ENCODE assay signal across 14 cellular contexts in the genomic region with DNA sequence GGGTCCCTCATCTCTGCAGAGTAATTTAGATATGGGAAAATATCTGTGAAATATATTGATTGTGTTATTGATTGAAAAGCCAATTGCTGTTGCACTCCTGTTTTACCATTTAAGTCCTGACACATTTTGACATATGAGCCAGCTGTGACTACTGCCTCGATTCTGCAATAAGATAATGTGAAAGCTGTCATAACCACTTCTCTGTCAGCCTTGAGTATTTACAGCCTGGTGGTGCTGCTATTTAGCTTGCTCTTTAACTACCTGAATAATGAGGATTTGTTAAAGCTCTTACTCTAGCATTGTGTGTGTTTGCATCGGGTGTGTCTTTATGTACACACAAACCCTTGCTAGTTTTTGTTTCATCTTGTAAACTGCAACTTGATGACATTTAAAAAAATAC.
A peak's percentile ranks its signal among the peaks of the same experiment; 100 is the strongest.
DNase-seq lines count a peak whose midpoint lies in the region; ATAC-seq and TF ChIP-seq lines count a peak whose summit lies in the region.
"Had no signal": no experiment of that assay in that cellular context is flagged by ENCODE, and none has a peak within 500 bp of the region (broad histone marks: within the 10 kb centered on the region; RNA-seq: fewer than 3 reads in every experiment).

No MANE protein-coding gene starts in this region.

- H2BK120ac ChIP-seq in H9 (ENCODE audit: low read depth, low read length, poor library complexity, severe bottlenecking) = no peak overlapping the region

- H3K4me3 ChIP-seq in heart right ventricle = no peak overlapping the region

- H3K56ac ChIP-seq in H9 (ENCODE audit: insufficient read length, low read depth, low read length) = no peak overlapping the region

- TF ChIP-seq CTCF in heart right ventricle (IDR thresholded peaks at IDR 0.05) (no peak), H9 (conservative IDR thresholded peaks at IDR 0.05) (no peak)

- H3K9me3 ChIP-seq in heart right ventricle (peaks cover 0 to 14% (median 0%) of the 10 kb centered on the region in 11 donors), H9 (ENCODE audit: control insufficient read depth, low read depth, low read length) (no peaks in the 10 kb centered on the region)

- H2AK5ac ChIP-seq in H9 (ENCODE audit: insufficient read length, low read length) = no peak overlapping the region

- 51% methylated on average over 2 of the region's 2 CpGs for WGBS in heart right ventricle, 2 donors
- WGBS in H9 (ENCODE audit: extremely low coverage, insufficient read length, low lambda C conversion rate) = no CpG with 5 or more reads among the region's 2 CpGs

- no peak for ATAC-seq in heart right ventricle
- ATAC-seq: activated CD8-positive, alpha-beta T cell treated with anti-CD3 and anti-CD28 coated beads, Interleukin-2, amount 10 ng/mL, durations not matched to agents 7 days and 5 days; naive thymus-derived CD4-positive, alpha-beta T cell; WTC11 had no signal

- no peaks in the 10 kb centered on the region for H3K27me3 Mint-ChIP-seq in H9 (ENCODE audit: low read depth)

- no peak overlapping the region for H4K5ac ChIP-seq in H9 (ENCODE audit: insufficient read length, low read depth, low read length)

- no peak overlapping the region for H2BK5ac ChIP-seq in H9 (ENCODE audit: insufficient read length, low read length)

- no peaks in the 10 kb centered on the region for H3K4me1 Mint-ChIP-seq in H9
- H3K4me1 Mint-ChIP-seq: naive thymus-derived CD4-positive, alpha-beta T cell; WTC11 had no signal

- no peak overlapping the region for H2AFZ ChIP-seq in H9 (ENCODE audit: low read length)

- intact Hi-C loops in heart right ventricle (cut with DNase I) = loop anchor here in 1 of 10 donors (10.0 kb wide), 1 partner anchor 58 kb away; no protein-coding TSS in a partner anchor

- H3K27ac Mint-ChIP-seq in H9 = no peak overlapping the region
- H3K27ac Mint-ChIP-seq: activated CD8-positive, alpha-beta T cell treated with anti-CD3 and anti-CD28 coated beads, Interleukin-2, amount 10 ng/mL, durations not matched to agents 7 days and 5 days; naive thymus-derived CD4-positive, alpha-beta T cell; WTC11 had no signal

- no peak overlapping the region for H3K4me2 ChIP-seq in H9 (ENCODE audit: insufficient read depth, insufficient read length, low read length)

- no peak overlapping the region for H3K9ac ChIP-seq in H9 (ENCODE audit: extremely low read depth, insufficient read length, low read length)

- no peak overlapping the region for H2BK20ac ChIP-seq in H9 (ENCODE audit: low read depth, low read length, poor library complexity, severe bottlenecking)

- no peak overlapping the region for H3K18ac ChIP-seq in H9 (ENCODE audit: insufficient read length, low read depth, low read length)

- H3K79me1 ChIP-seq in H9 (ENCODE audit: insufficient read depth, low read depth, low read length, poor library complexity, severe bottlenecking) = no peaks in the 10 kb centered on the region

- H3K23me2 ChIP-seq in H9 (ENCODE audit: insufficient read length, low read depth, low read length, poor library complexity, severe bottlenecking) = no peaks in the 10 kb centered on the region

- H3K79me2 ChIP-seq in H9 (ENCODE audit: insufficient read depth, low read length) = no peaks in the 10 kb centered on the region

- H3K36me3 Mint-ChIP-seq in H9 (ENCODE audit: insufficient read depth in 1 of 3, low read depth in 3 of 3) = peaks cover 0 to 5% (median 0%) of the 10 kb centered on the region in 3 experiments; a peak in 1 of 7 replicates
- H3K36me3 Mint-ChIP-seq: naive thymus-derived CD4-positive, alpha-beta T cell; WTC11 had no signal

- DNase-seq in COLO668 (lab: John Stamatoyannopoulos, UW; ENCODE audit: unreplicated experiment) = peak; percentile 30
- peak; percentile 4 for DNase-seq in HuH-7 (ENCODE audit: low spot score)
- DNase-seq in NCI-H510A (lab: John Stamatoyannopoulos, UW) = peak; percentile 1
- peak; percentile 22 for DNase-seq in SW480 (ENCODE audit: low spot score)
- no peak for DNase-seq in heart right ventricle
- DNase-seq in cerebellum (ENCODE audit: low spot score) = no peak
- DNase-seq in H9 = no peak
- DNase-seq: activated CD8-positive, alpha-beta T cell treated with anti-CD3 and anti-CD28 coated beads, Interleukin-2, amount 10 ng/mL, durations not matched to agents 7 days and 5 days; GDM1; naive thymus-derived CD4-positive, alpha-beta T cell; NCI-H446 treated with DMSO at 0.1 percent for 48 hours; stimulated activated CD4-positive, alpha-beta T cell treated with anti-CD3 and anti-CD28 coated beads, Interleukin-4, amount 100 ng/mL, for 1 hour; T-helper 2 cell had no signal

- peaks cover 4 to 5% of the 10 kb centered on the region in 2 experiments; a peak in 3 of 5 replicates for H3K9me3 Mint-ChIP-seq in H9

- no peak overlapping the region for H3K14ac ChIP-seq in H9 (ENCODE audit: insufficient read depth, low read length)

- H3K4ac ChIP-seq in H9 (ENCODE audit: low read depth, low read length) = no peak overlapping the region

- H3K27me3 ChIP-seq in heart right ventricle (no peaks in the 10 kb centered on the region), H9 (ENCODE audit: insufficient read depth, low read length) (no peaks in the 10 kb centered on the region)

- no peak overlapping the region for H3K4me3 Mint-ChIP-seq in H9
- H3K4me3 Mint-ChIP-seq: activated CD8-positive, alpha-beta T cell treated with anti-CD3 and anti-CD28 coated beads, Interleukin-2, amount 10 ng/mL, durations not matched to agents 7 days and 5 days; naive thymus-derived CD4-positive, alpha-beta T cell; WTC11 had no signal

- no peaks in the 10 kb centered on the region for H4K20me1 ChIP-seq in H9 (ENCODE audit: control insufficient read depth, insufficient read depth, insufficient read length)

- no peak overlapping the region for H4K8ac ChIP-seq in H9 (replicated peaks; ENCODE audit: insufficient read length, low read depth, low read length)

- H3K4me1 ChIP-seq in heart right ventricle (no peaks in the 10 kb centered on the region), H9 (ENCODE audit: insufficient read depth, low read length) (no peaks in the 10 kb centered on the region)

- no peak overlapping the region for H2BK15ac ChIP-seq in H9 (ENCODE audit: low read depth, low read length)

- no peak overlapping the region for H4K91ac ChIP-seq in H9 (ENCODE audit: insufficient read length, low read depth, low read length)

- H3K27ac ChIP-seq in heart right ventricle (no peak overlapping the region), H9 (ENCODE audit: insufficient read length, low read depth, low read length) (no peak overlapping the region)

- H3K23ac ChIP-seq in H9 (ENCODE audit: insufficient read length, low read depth, low read length) = no peak overlapping the region

- no peak overlapping the region for H3T11ph ChIP-seq in H9 (ENCODE audit: low read length)

- no peak overlapping the region for H2BK12ac ChIP-seq in H9 (ENCODE audit: insufficient read length, low read depth, low read length)

- no peaks in the 10 kb centered on the region for H3K36me3 ChIP-seq in heart right ventricle

Comparison
In these comparisons a context has a peak if more than half of its experiments do, and no peak if none do; other contexts are left out.
1. DNase-seq: peak in COLO668 (single experiment), HuH-7 (single experiment), NCI-H510A (single experiment) and SW480 (single experiment); none in heart right ventricle (0 of 2), cerebellum (single experiment) and H9 (single experiment).